Comparison of ENCODE assay signal across 16 cellular contexts in genomic region chr19:46613525-46613924, GRCh38. TPM values are rescaled to one million over a fixed set of nuclear protein-coding genes. Genes with fewer than 3 reads are reported as not detected.
A peak's percentile ranks its signal among the peaks of the same experiment; 100 is the strongest.
DNase-seq lines count a peak whose midpoint lies in the region; ATAC-seq, FAIRE-seq and TF ChIP-seq lines count a peak whose summit lies in the region.
"Had no signal": no experiment of that assay in that cellular context is flagged by ENCODE, and none has a peak within 500 bp of the region (broad histone marks: within the 10 kb centered on the region; RNA-seq: fewer than 3 reads in every experiment).

No MANE protein-coding gene starts in this region.

- H3K27ac ChIP-seq in right atrium auricular region = no peak overlapping the region
- H3K27ac ChIP-seq in kidney (ENCODE audit: low read depth in 2 of 2, low read length in 2 of 2) = no peak overlapping the region
- H3K27ac ChIP-seq in suprapubic skin = no peak overlapping the region
- H3K27ac ChIP-seq: 22Rv1, RWPE1 had no signal

- H3K27me3 ChIP-seq in right atrium auricular region = no peaks in the 10 kb centered on the region
- no peaks in the 10 kb centered on the region for H3K27me3 ChIP-seq in suprapubic skin

- TF ChIP-seq CTCF in right atrium auricular region (IDR thresholded peaks at IDR 0.05) (no peak), kidney (IDR thresholded peaks at IDR 0.05; ENCODE audit: borderline replicate concordance, extremely low read depth, insufficient read depth) (no peak), suprapubic skin (IDR thresholded peaks at IDR 0.05) (no peak)

- no peak overlapping the region for H3K9ac ChIP-seq in kidney (ENCODE audit: low read length in 2 of 2)

- DNase-seq in DMS153 treated with DMSO at 0.1 percent for 48 hours (lab: John Stamatoyannopoulos, UW; ENCODE audit: unreplicated experiment) (peak; percentile 29), DMS153 (lab: John Stamatoyannopoulos, UW) (no peak), Right ventricle myocardium superior (peak; percentile 36), right atrium auricular region (ENCODE audit: low spot score) (no peak), kidney (peak; percentile 66), suprapubic skin (ENCODE audit: low spot score in 2 of 2) (peak; percentile 57 to 78), left colon (no peak), HK-2 (ENCODE audit: unreplicated experiment) (no peak)
- DNase-seq: activated gamma-delta T cell had no signal

- H3K9me3 ChIP-seq in right atrium auricular region (no peaks in the 10 kb centered on the region), kidney (ENCODE audit: control insufficient read depth in 1 of 2, low read length in 2 of 2) (no peaks in the 10 kb centered on the region), suprapubic skin (no peaks in the 10 kb centered on the region)

- TF ChIP-seq EP300 in suprapubic skin (IDR thresholded peaks at IDR 0.05) = no peak

- no peak overlapping the region for H3K4me3 ChIP-seq in right atrium auricular region
- H3K4me3 ChIP-seq in kidney (ENCODE audit: low read length in 2 of 2) = no peak overlapping the region
- no peak overlapping the region for H3K4me3 ChIP-seq in suprapubic skin

- H3K36me3 ChIP-seq in right atrium auricular region = peaks cover 17% of the 10 kb centered on the region
- peaks cover 6 to 13% of the 10 kb centered on the region in 2 donors for H3K36me3 ChIP-seq in kidney (ENCODE audit: control insufficient read depth in 1 of 2, insufficient read depth in 2 of 2, low read length in 2 of 2)
- peaks cover 24% of the 10 kb centered on the region for H3K36me3 ChIP-seq in suprapubic skin

- WGBS in suprapubic skin = 85% methylated on average over 22 of the region's 22 CpGs

- H3K4me1 ChIP-seq in right atrium auricular region (peaks cover 0 to 10% of the 10 kb centered on the region in 2 donors), kidney (ENCODE audit: control insufficient read depth in 1 of 2, insufficient read depth in 1 of 2, low read depth in 1 of 2, low read length in 2 of 2) (peaks cover 0 to 6% of the 10 kb centered on the region in 2 donors), suprapubic skin (peaks cover 36% of the 10 kb centered on the region)

- no peak for FAIRE-seq in kidney (lab: Jason Lieb, UNC)
- FAIRE-seq: colon had no signal

- ATAC-seq in Right ventricle myocardium superior (ENCODE audit: poor library complexity) = no peak
- ATAC-seq in left colon = no peak

- TF ChIP-seq POLR2A in suprapubic skin (IDR thresholded peaks at IDR 0.05) = no peak

- intact Hi-C loops in Right ventricle myocardium superior (cut with DNase I) (no loop called here), kidney (cut with DNase I) (loop anchor here (5.0 kb wide), 1 partner anchor 49 kb away; the partner anchor contains the start of gene DACT3), left colon (cut with DNase I, micrococcal nuclease) (loop anchor here in 1 of 2 donors (10.0 kb wide), 1 partner anchor 51 kb away; the partner anchor contains the start of gene DACT3)

RNA-seq across cellular contexts. Expression of gene PTGIR, which starts 11.4 kb away (rescaled TPM):
- total RNA-seq in Right ventricle myocardium superior (2.6 TPM), right atrium auricular region (10 to 100 TPM in 1 of 2 donors, 1 to 10 TPM in 1; 7.0 to 20.6 TPM), kidney (10.1 TPM), suprapubic skin (1 to 10 TPM in 3 of 4 donors, under 1 TPM in 1; 0.57 to 6.7 (median 2.4) TPM), left colon (1 to 10 TPM in 1 of 2 donors, under 1 TPM in 1; 0.58 to 1.6 TPM)
- polyA plus RNA-seq in kidney (ENCODE audit: insufficient read depth, low read depth, low replicate concordance) = 7.5 TPM
- polyA plus RNA-seq: mammary epithelial cell had no signal

RNA-seq across cellular contexts. Expression of gene CALM3, which starts 12.4 kb away (rescaled TPM):
- total RNA-seq in Right ventricle myocardium superior (326 TPM), right atrium auricular region (100 to 1,000 TPM; 210 to 296 TPM), kidney (217 TPM), suprapubic skin (100 to 1,000 TPM in 1 of 4 donors, 10 to 100 TPM in 3; 56.0 to 102 (median 78.6) TPM), left colon (100 to 1,000 TPM; 250 to 278 TPM)
- 350 TPM for polyA plus RNA-seq in kidney (ENCODE audit: insufficient read depth, low read depth, low replicate concordance)

RNA-seq across cellular contexts. Expression of gene GNG8, which starts 22.5 kb away (rescaled TPM):
- total RNA-seq in Right ventricle myocardium superior (not detected), right atrium auricular region (not detected), kidney (not detected), suprapubic skin (not detected), left colon (not detected)
- polyA plus RNA-seq in kidney (ENCODE audit: insufficient read depth, low read depth, low replicate concordance) = not detected
- total RNA-seq: mammary epithelial cell, skeletal muscle tissue, ureter had no signal
- polyA plus RNA-seq: immature natural killer cell, mammary epithelial cell had no signal

RNA-seq across cellular contexts. Expression of gene DACT3, which starts 47.5 kb away (rescaled TPM):
- total RNA-seq in Right ventricle myocardium superior (15.2 TPM), right atrium auricular region (10 to 100 TPM; 23.5 to 25.9 TPM), kidney (10.4 TPM), suprapubic skin (1 to 10 TPM in 3 of 4 donors, under 1 TPM in 1; 0.68 to 1.8 (median 1.2) TPM), left colon (1 to 10 TPM; 1.1 to 7.8 TPM)
- polyA plus RNA-seq in kidney (ENCODE audit: insufficient read depth, low read depth, low replicate concordance) = 5.4 TPM
- polyA plus RNA-seq: immature natural killer cell had no signal

Comparison
In these comparisons a context has a peak if more than half of its experiments do, and no peak if none do; other contexts are left out.
1. DNase-seq: peak in DMS153 treated with DMSO at 0.1 percent for 48 hours (single experiment), Right ventricle myocardium superior (single experiment), kidney (single experiment) and suprapubic skin (2 of 2); none in DMS153 (single experiment), right atrium auricular region (single experiment), left colon (0 of 2) and HK-2 (single experiment).